In genomic region chr4:84582302-84582987, GRCh38 we compare ENCODE assay signal across 8 cellular contexts. TPM values are rescaled to one million over a fixed set of nuclear protein-coding genes. Genes with fewer than 3 reads are reported as not detected.
DNase-seq lines count a peak whose midpoint lies in the region; ATAC-seq and TF ChIP-seq lines count a peak whose summit lies in the region.

No MANE protein-coding gene starts in this region.

- intact Hi-C loops in aorta (cut with DNase I) = loop anchor here in 1 of 2 donors (5.0 to 10.0 kb wide), 2 partner anchors 92 to 390 kb away; no protein-coding TSS in a partner anchor

- TF ChIP-seq CTCF in GM10248 (IDR thresholded peaks at IDR 0.05; ENCODE audit: control extremely low read depth, extremely low read depth, low read depth, missing control alignments) = no peak
- TF ChIP-seq CTCF in astrocyte of the cerebellum (IDR thresholded peaks at IDR 0.05; ENCODE audit: low read depth, low read length, missing control alignments) = no peak

- in situ Hi-C loops in astrocyte of the cerebellum (cut with HindIII; ENCODE audit: low sequenced_read_pairs) = no loop called here

- POLR2A ChIA-PET in GM10248 (lab: Yijun Ruan, JAX) = no interaction called here

- no peak overlapping the region for H3K27ac ChIP-seq in aorta (ENCODE audit: low read depth in 1 of 2, low read length in 2 of 2)

- ATAC-seq in HG02763 (IDR thresholded peaks at IDR 0.05; ENCODE audit: unreplicated experiment) = peak; percentile 84
- ATAC-seq in aorta (ENCODE audit: low FRiP score) = peak; percentile 85

- no peaks in the 10 kb centered on the region for H3K4me1 ChIP-seq in aorta (ENCODE audit: control insufficient read depth in 1 of 2, insufficient read depth in 2 of 2, low read length in 2 of 2)

- no peaks in the 10 kb centered on the region for H3K9me3 ChIP-seq in aorta (ENCODE audit: control insufficient read depth, low read length)

- H3K4me3 ChIP-seq in astrocyte of the cerebellum (ENCODE audit: low read depth, low read length) = peak overlapping the region; percentile 65
- H3K4me3 ChIP-seq in aorta (ENCODE audit: low read length in 2 of 2) = peak overlapping the region; percentile 62 to 71

- H3K36me3 ChIP-seq in aorta (ENCODE audit: control insufficient read depth in 1 of 2, insufficient read depth in 2 of 2, low read length in 1 of 2) = no peaks in the 10 kb centered on the region

- CTCF ChIA-PET in GM10248 (lab: Yijun Ruan, JAX) = interaction anchor here (0.9 kb wide), 1 partner anchor 9 kb away, joined by 3 read pairs; no protein-coding TSS in a partner anchor

- H3K27me3 ChIP-seq in aorta (ENCODE audit: control insufficient read depth in 1 of 2, insufficient read depth in 2 of 2, low read length in 1 of 2) = no peaks in the 10 kb centered on the region

- DNase-seq in GM10248 (ENCODE audit: extremely low spot score) (peak; percentile 66), NCI-H146 (lab: John Stamatoyannopoulos, UW) (peak; percentile 75), T1000 (lab: John Stamatoyannopoulos, UW) (peak; percentile 64), astrocyte of the cerebellum (ENCODE audit: low read depth) (peak; percentile 31), hippocampal formation (lab: John Stamatoyannopoulos, UW) (peak; percentile 62 to 83), retina (peak; percentile 92), aorta (peak; percentile 85 to 93)

- 3% methylated on average over 49 to 56 of the region's 56 CpGs for WGBS in aorta, 2 donors

RNA-seq across cellular contexts. Expression of gene CDS1, which starts 0.5 kb away (rescaled TPM):
- total RNA-seq in aorta = under 1 TPM; 0.39 to 0.48 TPM
- 1 to 10 TPM in 1 of 2 donors, under 1 TPM in 1; 0.33 to 4.8 TPM for polyA plus RNA-seq in aorta

Comparison
In these comparisons a context has a peak if more than half of its experiments do, and no peak if none do; other contexts are left out.
1. DNase-seq: peak in every context shown above with its lines; median percentile 92 in retina; 89 in aorta; 75 in NCI-H146; 72 in hippocampal formation; 66 in GM10248; 64 in T1000; 31 in astrocyte of the cerebellum.